Comparison of ENCODE assay signal across 10 cellular contexts in genomic region chr1:243926803-243927245, GRCh38.
DNase-seq lines count a peak whose midpoint lies in the region; ATAC-seq and TF ChIP-seq lines count a peak whose summit lies in the region.
"Had no signal": no experiment of that assay in that cellular context is flagged by ENCODE, and none has a peak within 500 bp of the region (broad histone marks: within the 10 kb centered on the region; RNA-seq: fewer than 3 reads in every experiment).

No MANE protein-coding gene starts in this region.

- no peak for TF ChIP-seq RAD21 in SK-N-SH (IDR thresholded peaks at IDR 0.05; ENCODE audit: low read length)

- TF ChIP-seq EP300 in SK-N-SH (IDR thresholded peaks at IDR 0.05; ENCODE audit: borderline replicate concordance in 1 of 2, low read depth in 1 of 2, low read length in 1 of 2), result peak in 1 of 2 experiments; percentile 73; a peak in 2 of 4 replicates

- peak; percentile 63 for DNase-seq in GM23338 (ENCODE audit: low spot score)
- no peak for DNase-seq in SK-N-SH
- peak; percentile 66 for DNase-seq in fibroblast of the conjunctiva (ENCODE audit: low read depth)
- DNase-seq in skeletal muscle cell (ENCODE audit: low read depth), result peak; percentile 75
- no peak for DNase-seq in activated naive CD4-positive, alpha-beta T cell treated with anti-CD3 and anti-CD28 coated beads for 36 hours
- DNase-seq in activated CD4-positive, alpha-beta T cell treated with anti-CD3 and anti-CD28 coated beads for 48 hours, result no peak
- DNase-seq in HuH-7.5 (ENCODE audit: low spot score), result no peak
- DNase-seq: left ventricle myocardium inferior, NCI-H1436 had no signal

- intact Hi-C loops in activated naive CD4-positive, alpha-beta T cell treated with anti-CD3 and anti-CD28 coated beads for 36 hours (cut with micrococcal nuclease), result no loop called here

- H3K9ac ChIP-seq in SK-N-SH, result peak overlapping the region; percentile 62; the same call in 1 of the 2 replicates

- H3K4me1 Mint-ChIP-seq in GM23338, result peaks cover 28% of the 10 kb centered on the region
- H3K4me1 Mint-ChIP-seq in activated naive CD4-positive, alpha-beta T cell treated with anti-CD3 and anti-CD28 coated beads for 36 hours (ENCODE audit: low read depth), result no peaks in the 10 kb centered on the region

- CTCF ChIA-PET in SK-N-SH (lab: Yijun Ruan, JAX), result interaction anchor here (1.0 kb wide), 1 partner anchor 25 kb away, joined by 3 read pairs; no protein-coding TSS in a partner anchor
- CTCF ChIA-PET in activated naive CD4-positive, alpha-beta T cell treated with anti-CD3 and anti-CD28 coated beads for 36 hours (lab: Charles Lee), result interaction anchor here (1.0 to 1.8 kb wide), 2 partner anchors 9 to 20 kb away, joined by 3 to 5 read pairs; no protein-coding TSS in a partner anchor

- H2AFZ ChIP-seq in GM23338 (no peak overlapping the region), SK-N-SH (ENCODE audit: low read depth) (peak overlapping the region; percentile 72; the same call in 1 of the 2 replicates)

- no peaks in the 10 kb centered on the region for H3K79me2 ChIP-seq in GM23338 (replicated peaks; ENCODE audit: insufficient read depth)
- H3K79me2 ChIP-seq in SK-N-SH (ENCODE audit: insufficient read depth), result no peaks in the 10 kb centered on the region

- H3K4me2 ChIP-seq in GM23338 (no peak overlapping the region), SK-N-SH (peak overlapping the region; percentile 60)

- H3K27ac Mint-ChIP-seq in GM23338, result no peak overlapping the region
- H3K27ac Mint-ChIP-seq in activated naive CD4-positive, alpha-beta T cell treated with anti-CD3 and anti-CD28 coated beads for 36 hours, result no peak overlapping the region

- H3K27me3 Mint-ChIP-seq in GM23338 (ENCODE audit: insufficient read depth, low read depth, poor library complexity), result peaks cover 10% of the 10 kb centered on the region
- H3K27me3 Mint-ChIP-seq in activated naive CD4-positive, alpha-beta T cell treated with anti-CD3 and anti-CD28 coated beads for 36 hours (ENCODE audit: low read depth), result peaks cover 11% of the 10 kb centered on the region

- no peaks in the 10 kb centered on the region for H3K36me3 ChIP-seq in GM23338 (ENCODE audit: insufficient read depth)
- H3K36me3 ChIP-seq in SK-N-SH (replicated peaks in 1 of 2; ENCODE audit: control insufficient read depth in 1 of 2, insufficient read depth in 2 of 2, low read length in 1 of 2), result no peaks in the 10 kb centered on the region
- H3K36me3 ChIP-seq: left ventricle myocardium inferior had no signal

- H3F3A ChIP-seq in GM23338 (replicated peaks; ENCODE audit: low read depth) (peaks cover 6% of the 10 kb centered on the region; the same call in 1 of the 2 replicates), SK-N-SH (replicated peaks; ENCODE audit: insufficient read depth) (peaks cover 20% of the 10 kb centered on the region)

- no peak overlapping the region for H3K4me3 ChIP-seq in GM23338
- H3K4me3 ChIP-seq in SK-N-SH (ENCODE audit: low read depth in 2 of 2, low read length in 1 of 2), result peak overlapping the region in 1 of 2 experiments; percentile 4; a peak in 1 of 4 replicates
- H3K4me3 ChIP-seq in skeletal muscle cell (ENCODE audit: low read depth, low read length), result no peak overlapping the region
- H3K4me3 ChIP-seq: left ventricle myocardium inferior had no signal

- no peak for TF ChIP-seq CTCF in GM23338 (conservative IDR thresholded peaks at IDR 0.05; ENCODE audit: low read depth in 2 of 2)
- no peak for TF ChIP-seq CTCF in SK-N-SH (IDR thresholded peaks at IDR 0.05)

- ATAC-seq in GM23338, result no peak
- no peak for ATAC-seq in HG02759 (IDR thresholded peaks at IDR 0.05; ENCODE audit: unreplicated experiment)

- 19% methylated on average over 6 of the region's 6 CpGs for WGBS in SK-N-SH (ENCODE audit: low lambda C conversion rate)

- H3K4me1 ChIP-seq in GM23338 (ENCODE audit: insufficient read depth) (peaks cover 20% of the 10 kb centered on the region), SK-N-SH (ENCODE audit: control insufficient read depth in 1 of 2, insufficient read depth in 2 of 2, low read depth in 1 of 2, low read length in 1 of 2) (peaks cover 0 to 33% of the 10 kb centered on the region in 2 experiments; a peak in 2 of 4 replicates)

- H4K20me1 ChIP-seq in GM23338 (replicated peaks; ENCODE audit: insufficient read depth), result no peaks in the 10 kb centered on the region
- H4K20me1 ChIP-seq in SK-N-SH (ENCODE audit: insufficient read depth), result no peaks in the 10 kb centered on the region

- H3K27me3 ChIP-seq in GM23338 (ENCODE audit: insufficient read depth), result no peaks in the 10 kb centered on the region
- H3K27me3 ChIP-seq in SK-N-SH (ENCODE audit: insufficient read depth), result no peaks in the 10 kb centered on the region

- no peaks in the 10 kb centered on the region for H3K9me2 ChIP-seq in GM23338 (ENCODE audit: insufficient read depth)
- H3K9me2 ChIP-seq in SK-N-SH, result no peaks in the 10 kb centered on the region

- H3K27ac ChIP-seq in GM23338 (ENCODE audit: low read depth), result no peak overlapping the region
- peak overlapping the region; percentile 30 to 88; a peak in 3 of 4 replicates for H3K27ac ChIP-seq in SK-N-SH (ENCODE audit: low read depth in 2 of 2, low read length in 1 of 2)
- H3K27ac ChIP-seq: left ventricle myocardium inferior had no signal

- no peaks in the 10 kb centered on the region for H3K36me3 Mint-ChIP-seq in GM23338 (ENCODE audit: low read depth)
- H3K36me3 Mint-ChIP-seq in activated naive CD4-positive, alpha-beta T cell treated with anti-CD3 and anti-CD28 coated beads for 36 hours (ENCODE audit: low read depth), result no peaks in the 10 kb centered on the region

- no peaks in the 10 kb centered on the region for H3K9me3 ChIP-seq in SK-N-SH
- H3K9me3 ChIP-seq: left ventricle myocardium inferior had no signal

- no peak overlapping the region for H3K4me3 Mint-ChIP-seq in GM23338
- H3K4me3 Mint-ChIP-seq in activated naive CD4-positive, alpha-beta T cell treated with anti-CD3 and anti-CD28 coated beads for 36 hours, result no peak overlapping the region

- POLR2A ChIA-PET in SK-N-SH (lab: Yijun Ruan, JAX), result no interaction called here

- no peaks in the 10 kb centered on the region for H3K9me3 Mint-ChIP-seq in GM23338
- H3K9me3 Mint-ChIP-seq in activated naive CD4-positive, alpha-beta T cell treated with anti-CD3 and anti-CD28 coated beads for 36 hours, result no peaks in the 10 kb centered on the region

TF ChIP-seq in GM23338, 12 proteins besides CTCF, POLR2A, EP300 and RAD21:
- TF ChIP-seq CREB1 (CRISPR knock-in tag; IDR thresholded peaks at IDR 0.05; ENCODE audit: low read depth) (no peak), EZH2phosphoT487 (IDR thresholded peaks at IDR 0.05; ENCODE audit: unreplicated experiment) (no peak), ETS1 (IDR thresholded peaks at IDR 0.05) (no peak), POLR2AphosphoS5 (IDR thresholded peaks at IDR 0.05; ENCODE audit: low read depth) (no peak), ZNF331 (CRISPR knock-in tag; IDR thresholded peaks at IDR 0.05; ENCODE audit: low read depth) (no peak), ZNF114 (CRISPR knock-in tag; IDR thresholded peaks at IDR 0.05) (no peak)

TF ChIP-seq in SK-N-SH, 30 proteins besides CTCF, POLR2A, EP300 and RAD21 (continues in another document):
- TF ChIP-seq FOXJ3 (CRISPR knock-in tag; IDR thresholded peaks at IDR 0.05) (no peak), USF1 (IDR thresholded peaks at IDR 0.05; ENCODE audit: borderline replicate concordance, low read depth) (no peak), POLR2AphosphoS5 (IDR thresholded peaks at IDR 0.05; ENCODE audit: low read depth, low read length) (peak; percentile 54; the same call in 1 of the 2 replicates), FOXM1 (IDR thresholded peaks at IDR 0.05; ENCODE audit: low read depth) (peak; percentile 62; the same call in 1 of the 2 replicates), RXRA (IDR thresholded peaks at IDR 0.05; ENCODE audit: borderline replicate concordance, low read depth) (peak; percentile 57; the same call in 1 of the 2 replicates), CHD2 (IDR thresholded peaks at IDR 0.05; ENCODE audit: low read length, partially characterized antibody) (no peak), USF2 (IDR thresholded peaks at IDR 0.05; ENCODE audit: borderline replicate concordance, low read depth, low read length) (no peak), IRF3 (IDR thresholded peaks at IDR 0.05; ENCODE audit: low read depth, low read length) (no peak), TCF12 (IDR thresholded peaks at IDR 0.05) (peak; percentile 87), GABPA (IDR thresholded peaks at IDR 0.05; ENCODE audit: low read depth) (no peak), TAF1 (IDR thresholded peaks at IDR 0.05; ENCODE audit: borderline replicate concordance, low read depth, low read length) (no peak), ELF1 (IDR thresholded peaks at IDR 0.05) (no peak), FOSL2 (IDR thresholded peaks at IDR 0.05; ENCODE audit: borderline replicate concordance, low read depth) (peak; percentile 92), MAX (IDR thresholded peaks at IDR 0.05; ENCODE audit: low read depth) (peak; percentile 70), NRF1 (IDR thresholded peaks at IDR 0.05; ENCODE audit: low read depth, low read length) (no peak)

Comparison
In these comparisons a context has a peak if more than half of its experiments do, and no peak if none do; other contexts are left out.
1. DNase-seq: peak in GM23338 (single experiment), fibroblast of the conjunctiva (single experiment) and skeletal muscle cell (single experiment); none in SK-N-SH (single experiment), activated naive CD4-positive, alpha-beta T cell treated with anti-CD3 and anti-CD28 coated beads for 36 hours (single experiment), activated CD4-positive, alpha-beta T cell treated with anti-CD3 and anti-CD28 coated beads for 48 hours (single experiment) and HuH-7.5 (single experiment).